12 cellular contexts compared by ENCODE assay signal in genomic region chr3:185561374-185561943, GRCh38. TPM values are rescaled to one million over a fixed set of nuclear protein-coding genes. Genes with fewer than 3 reads are reported as not detected.
DNase-seq lines count a peak whose midpoint lies in the region; ATAC-seq and TF ChIP-seq lines count a peak whose summit lies in the region.
"Had no signal": no experiment of that assay in that cellular context is flagged by ENCODE, and none has a peak within 500 bp of the region (broad histone marks: within the 10 kb centered on the region; RNA-seq: fewer than 3 reads in every experiment).

No MANE protein-coding gene starts in this region.

- ATAC-seq in stimulated activated effector memory CD8-positive, alpha-beta T cell treated with anti-CD3 and anti-CD28 coated beads, Interleukin-12 subunit alpha, Interleukin-12 subunit beta, amount 100 ng/mL, for 72 hours = no peak

- H3K4me1 Mint-ChIP-seq in activated naive CD4-positive, alpha-beta T cell treated with anti-CD3 and anti-CD28 coated beads for 36 hours (ENCODE audit: low read depth) = peaks cover 13% of the 10 kb centered on the region
- H3K4me1 Mint-ChIP-seq in dendritic cell treated with granulocyte-macrophage colony-stimulating factor and Interleukin-4, amounts not matched to agents 40 ng/mL and 50 ng/mL, for 4 days (ENCODE audit: low read depth) = peaks cover 24% of the 10 kb centered on the region
- H3K4me1 Mint-ChIP-seq in type B pancreatic cell (ENCODE audit: unreplicated experiment) = peaks cover 12% of the 10 kb centered on the region
- peaks cover 10% of the 10 kb centered on the region for H3K4me1 Mint-ChIP-seq in stimulated activated effector memory CD8-positive, alpha-beta T cell treated with anti-CD3 and anti-CD28 coated beads, Interleukin-12 subunit alpha, Interleukin-12 subunit beta, amount 100 ng/mL, for 72 hours

- H3K4me3 Mint-ChIP-seq in activated naive CD4-positive, alpha-beta T cell treated with anti-CD3 and anti-CD28 coated beads for 36 hours = no peak overlapping the region
- no peak overlapping the region for H3K4me3 Mint-ChIP-seq in dendritic cell treated with granulocyte-macrophage colony-stimulating factor and Interleukin-4, amounts not matched to agents 40 ng/mL and 50 ng/mL, for 4 days
- H3K4me3 Mint-ChIP-seq in type B pancreatic cell = no peak overlapping the region
- H3K4me3 Mint-ChIP-seq in stimulated activated effector memory CD8-positive, alpha-beta T cell treated with anti-CD3 and anti-CD28 coated beads, Interleukin-12 subunit alpha, Interleukin-12 subunit beta, amount 100 ng/mL, for 72 hours = no peak overlapping the region

- no peaks in the 10 kb centered on the region for H3K27me3 ChIP-seq in mononuclear cell (ENCODE audit: insufficient read depth, low read length)

- CTCF ChIA-PET in activated naive CD4-positive, alpha-beta T cell treated with anti-CD3 and anti-CD28 coated beads for 36 hours (lab: Charles Lee) = interaction anchor here (0.7 to 1.3 kb wide), 3 partner anchors 10 to 174 kb away, joined by 3 read pairs; no protein-coding TSS in a partner anchor

- H3K4me3 ChIP-seq in mononuclear cell (ENCODE audit: low read length) = peak overlapping the region; percentile 3

- peaks cover 2% of the 10 kb centered on the region for H3K27me3 Mint-ChIP-seq in activated naive CD4-positive, alpha-beta T cell treated with anti-CD3 and anti-CD28 coated beads for 36 hours (ENCODE audit: low read depth)
- H3K27me3 Mint-ChIP-seq in dendritic cell treated with granulocyte-macrophage colony-stimulating factor and Interleukin-4, amounts not matched to agents 40 ng/mL and 50 ng/mL, for 4 days = peaks cover 2% of the 10 kb centered on the region
- H3K27me3 Mint-ChIP-seq in type B pancreatic cell = peaks cover 20% of the 10 kb centered on the region

- no peaks in the 10 kb centered on the region for H3K9me3 Mint-ChIP-seq in activated naive CD4-positive, alpha-beta T cell treated with anti-CD3 and anti-CD28 coated beads for 36 hours
- H3K9me3 Mint-ChIP-seq in dendritic cell treated with granulocyte-macrophage colony-stimulating factor and Interleukin-4, amounts not matched to agents 40 ng/mL and 50 ng/mL, for 4 days = no peaks in the 10 kb centered on the region
- no peaks in the 10 kb centered on the region for H3K9me3 Mint-ChIP-seq in type B pancreatic cell
- no peaks in the 10 kb centered on the region for H3K9me3 Mint-ChIP-seq in stimulated activated effector memory CD8-positive, alpha-beta T cell treated with anti-CD3 and anti-CD28 coated beads, Interleukin-12 subunit alpha, Interleukin-12 subunit beta, amount 100 ng/mL, for 72 hours

- peak overlapping the region; percentile 56 for H3K27ac Mint-ChIP-seq in activated naive CD4-positive, alpha-beta T cell treated with anti-CD3 and anti-CD28 coated beads for 36 hours
- peak overlapping the region; percentile 74 for H3K27ac Mint-ChIP-seq in dendritic cell treated with granulocyte-macrophage colony-stimulating factor and Interleukin-4, amounts not matched to agents 40 ng/mL and 50 ng/mL, for 4 days
- H3K27ac Mint-ChIP-seq in type B pancreatic cell = peak overlapping the region; percentile 89
- H3K27ac Mint-ChIP-seq in stimulated activated effector memory CD8-positive, alpha-beta T cell treated with anti-CD3 and anti-CD28 coated beads, Interleukin-12 subunit alpha, Interleukin-12 subunit beta, amount 100 ng/mL, for 72 hours = no peak overlapping the region
- H3K27ac Mint-ChIP-seq: IgD-negative memory B cell had no signal

- peaks cover 21% of the 10 kb centered on the region for H3K4me1 ChIP-seq in mononuclear cell (ENCODE audit: insufficient read depth, low read length)

- intact Hi-C loops in activated naive CD4-positive, alpha-beta T cell treated with anti-CD3 and anti-CD28 coated beads for 36 hours (cut with micrococcal nuclease) = no loop called here
- intact Hi-C loops in dendritic cell treated with granulocyte-macrophage colony-stimulating factor and Interleukin-4, amounts not matched to agents 40 ng/mL and 50 ng/mL, for 4 days (cut with micrococcal nuclease) = no loop called here

- DNase-seq in activated naive CD4-positive, alpha-beta T cell treated with anti-CD3 and anti-CD28 coated beads for 36 hours = peak; percentile 23
- no peak for DNase-seq in activated naive CD4-positive, alpha-beta T cell treated with anti-CD3 and anti-CD28 coated beads, Interleukin-2, amount 50 U/mL, for 16 hours
- peak; percentile 20 for DNase-seq in type B pancreatic cell (ENCODE audit: extremely low spot score, unreplicated experiment)
- no peak for DNase-seq in cortex of kidney (lab: John Stamatoyannopoulos, UW)
- DNase-seq in stimulated activated effector memory CD8-positive, alpha-beta T cell treated with anti-CD3 and anti-CD28 coated beads, Interleukin-12 subunit alpha, Interleukin-12 subunit beta, amount 100 ng/mL, for 72 hours (ENCODE audit: low spot score in 2 of 2) = no peak
- no peak for DNase-seq in DMS53 treated with DMSO at 0.1 percent for 48 hours (lab: John Stamatoyannopoulos, UW; ENCODE audit: unreplicated experiment)
- DNase-seq: activated CD4-positive, CD25-positive, alpha-beta regulatory T cell; activated effector memory CD4-positive, alpha-beta T cell treated with Interleukin-2 at 50 U/mL for 16 hours; NCI-H2107 had no signal

- TF ChIP-seq CTCF in type B pancreatic cell (conservative IDR thresholded peaks at IDR 0.05) = no peak

- H3K9me3 ChIP-seq in mononuclear cell (ENCODE audit: low read depth, low read length) = no peaks in the 10 kb centered on the region

- H3K36me3 Mint-ChIP-seq in activated naive CD4-positive, alpha-beta T cell treated with anti-CD3 and anti-CD28 coated beads for 36 hours (ENCODE audit: low read depth) = no peaks in the 10 kb centered on the region
- no peaks in the 10 kb centered on the region for H3K36me3 Mint-ChIP-seq in dendritic cell treated with granulocyte-macrophage colony-stimulating factor and Interleukin-4, amounts not matched to agents 40 ng/mL and 50 ng/mL, for 4 days (ENCODE audit: low read depth)
- H3K36me3 Mint-ChIP-seq in type B pancreatic cell = no peaks in the 10 kb centered on the region
- no peaks in the 10 kb centered on the region for H3K36me3 Mint-ChIP-seq in stimulated activated effector memory CD8-positive, alpha-beta T cell treated with anti-CD3 and anti-CD28 coated beads, Interleukin-12 subunit alpha, Interleukin-12 subunit beta, amount 100 ng/mL, for 72 hours
- H3K36me3 Mint-ChIP-seq: IgD-negative memory B cell had no signal

RNA-seq across cellular contexts. Expression of gene LIPH, which starts 9.1 kb away (rescaled TPM):
- not detected for total RNA-seq in activated naive CD4-positive, alpha-beta T cell treated with anti-CD3 and anti-CD28 coated beads for 36 hours
- 0.84 TPM for total RNA-seq in mononuclear cell
- total RNA-seq in type B pancreatic cell (ENCODE audit: low replicate concordance) = 5.3 and 8.4 TPM in 2 replicates

RNA-seq across cellular contexts. Expression of gene SENP2, which starts 24.6 kb away (rescaled TPM):
- total RNA-seq in activated naive CD4-positive, alpha-beta T cell treated with anti-CD3 and anti-CD28 coated beads for 36 hours = 10 to 100 TPM; 19.4 to 25.0 TPM
- total RNA-seq in mononuclear cell = 48.4 TPM
- total RNA-seq in type B pancreatic cell (ENCODE audit: low replicate concordance) = 46.4 and 47.5 TPM in 2 replicates

Comparison
In these comparisons a context has a peak if more than half of its experiments do, and no peak if none do; other contexts are left out.
1. DNase-seq: peak in activated naive CD4-positive, alpha-beta T cell treated with anti-CD3 and anti-CD28 coated beads for 36 hours (single experiment) and type B pancreatic cell (single experiment); none in activated naive CD4-positive, alpha-beta T cell treated with anti-CD3 and anti-CD28 coated beads, Interleukin-2, amount 50 U/mL, for 16 hours (single experiment), cortex of kidney (single experiment), stimulated activated effector memory CD8-positive, alpha-beta T cell treated with anti-CD3 and anti-CD28 coated beads, Interleukin-12 subunit alpha, Interleukin-12 subunit beta, amount 100 ng/mL, for 72 hours (0 of 2) and DMS53 treated with DMSO at 0.1 percent for 48 hours (single experiment).